In the genomic region with DNA sequence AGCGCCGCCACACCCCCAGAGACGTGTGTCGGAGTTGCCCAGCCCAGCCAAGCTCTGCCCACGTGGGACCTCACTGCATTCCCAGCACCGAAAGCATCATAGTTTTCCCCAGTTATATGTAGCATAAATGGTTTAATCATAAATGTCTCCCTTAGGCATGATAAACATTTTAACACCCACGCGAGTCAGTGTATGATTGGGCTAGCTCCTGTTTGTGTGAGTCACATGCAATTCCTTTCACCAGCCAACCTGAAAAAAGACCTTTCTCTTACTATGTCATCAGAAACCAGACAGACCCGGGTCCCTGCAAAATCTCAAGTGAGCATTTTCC, we compare ENCODE assay signal across 9 cellular contexts. TPM values are rescaled to one million over a fixed set of nuclear protein-coding genes. Genes with fewer than 3 reads are reported as not detected.
DNase-seq lines count a peak whose midpoint lies in the region; ATAC-seq lines count a peak whose summit lies in the region.
"Had no signal": no experiment of that assay in that cellular context is flagged by ENCODE, and none has a peak within 500 bp of the region (broad histone marks: within the 10 kb centered on the region; RNA-seq: fewer than 3 reads in every experiment).

No MANE protein-coding gene starts in this region.

- H3K9me3 Mint-ChIP-seq in activated naive CD4-positive, alpha-beta T cell treated with anti-CD3 and anti-CD28 coated beads for 36 hours, result no peaks in the 10 kb centered on the region

- H3K36me3 ChIP-seq in muscle layer of colon (ENCODE audit: insufficient read depth, low read length) (peaks cover 28% of the 10 kb centered on the region), urinary bladder (ENCODE audit: insufficient read depth) (peaks cover 9% of the 10 kb centered on the region)

- no peaks in the 10 kb centered on the region for H3K27me3 ChIP-seq in muscle layer of colon (ENCODE audit: control insufficient read depth in 1 of 2, insufficient read depth in 2 of 2, low read length in 2 of 2)
- H3K27me3 ChIP-seq: BLaER1 treated with 17β-estradiol and CSF1 and Interleukin-3, amounts not matched to agents 10 nM and 100 nM had no signal

- H3K9me3 ChIP-seq in muscle layer of colon (ENCODE audit: low read length), result no peaks in the 10 kb centered on the region
- H3K9me3 ChIP-seq: BLaER1 treated with 17β-estradiol and CSF1 and Interleukin-3, amounts not matched to agents 10 nM and 100 nM had no signal

- intact Hi-C loops in activated naive CD4-positive, alpha-beta T cell treated with anti-CD3 and anti-CD28 coated beads for 36 hours (cut with micrococcal nuclease), result no loop called here

- 53% methylated on average over 9 of the region's 9 CpGs for WGBS in urinary bladder

- H3K27ac ChIP-seq in muscle layer of colon (ENCODE audit: low read depth, low read length), result peak overlapping the region; percentile 32
- peak overlapping the region; percentile 46 for H3K27ac ChIP-seq in urinary bladder (ENCODE audit: low read depth)

- H3K27ac Mint-ChIP-seq in activated naive CD4-positive, alpha-beta T cell treated with anti-CD3 and anti-CD28 coated beads for 36 hours, result peak overlapping the region; percentile 81

- H3K4me1 Mint-ChIP-seq in activated naive CD4-positive, alpha-beta T cell treated with anti-CD3 and anti-CD28 coated beads for 36 hours (ENCODE audit: low read depth), result peaks cover 17% of the 10 kb centered on the region

- no peak overlapping the region for H3K9ac ChIP-seq in muscle layer of colon (ENCODE audit: low read length)

- ATAC-seq in GM21381 (IDR thresholded peaks at IDR 0.05; ENCODE audit: unreplicated experiment), result no peak
- ATAC-seq in HG02938 (IDR thresholded peaks at IDR 0.05; ENCODE audit: unreplicated experiment), result no peak

- H3K36me3 Mint-ChIP-seq in activated naive CD4-positive, alpha-beta T cell treated with anti-CD3 and anti-CD28 coated beads for 36 hours (ENCODE audit: low read depth), result peaks cover 5% of the 10 kb centered on the region

- H3K4me3 Mint-ChIP-seq in activated naive CD4-positive, alpha-beta T cell treated with anti-CD3 and anti-CD28 coated beads for 36 hours, result no peak overlapping the region

- H3K4me3 ChIP-seq in muscle layer of colon (ENCODE audit: low read depth in 1 of 2, low read length in 2 of 2) (no peak overlapping the region), urinary bladder (ENCODE audit: low read depth, low read length) (no peak overlapping the region)
- H3K4me3 ChIP-seq: BLaER1 treated with 17β-estradiol and CSF1 and Interleukin-3, amounts not matched to agents 10 nM and 100 nM had no signal

- DNase-seq in activated naive CD4-positive, alpha-beta T cell treated with anti-CD3 and anti-CD28 coated beads for 36 hours, result peak; percentile 26
- no peak for DNase-seq in activated naive CD4-positive, alpha-beta T cell (lab: John Stamatoyannopoulos, UW)
- peak; percentile 32 for DNase-seq in dermis blood vessel endothelial cell
- DNase-seq in C1 segment of cervical spinal cord (lab: John Stamatoyannopoulos, UW), result no peak

- CTCF ChIA-PET in activated naive CD4-positive, alpha-beta T cell treated with anti-CD3 and anti-CD28 coated beads for 36 hours (lab: Charles Lee), result interaction anchor here (1.3 to 7.1 kb wide), 2 partner anchors 9 to 91 kb away, joined by 8 to 138 read pairs; a partner anchor contains a TSS

- H3K4me1 ChIP-seq in muscle layer of colon (ENCODE audit: insufficient read depth, low read length) (peaks cover 21% of the 10 kb centered on the region), urinary bladder (ENCODE audit: insufficient read depth) (no peaks in the 10 kb centered on the region)

- H3K27me3 Mint-ChIP-seq in activated naive CD4-positive, alpha-beta T cell treated with anti-CD3 and anti-CD28 coated beads for 36 hours (ENCODE audit: low read depth), result no peaks in the 10 kb centered on the region

RNA-seq across cellular contexts. Expression of a gene that starts 9.2 kb away (rescaled TPM):
- 10 to 100 TPM; 59.3 to 66.2 TPM for total RNA-seq in activated naive CD4-positive, alpha-beta T cell treated with anti-CD3 and anti-CD28 coated beads for 36 hours
- total RNA-seq in dermis blood vessel endothelial cell (16.8 and 24.2 TPM in 2 replicates), urinary bladder (24.4 TPM)
- polyA plus RNA-seq in urinary bladder, result 39.3 TPM

RNA-seq across cellular contexts. Expression of a gene that starts 13.3 kb away (rescaled TPM):
- under 1 TPM; 0.30 to 0.45 TPM for total RNA-seq in activated naive CD4-positive, alpha-beta T cell treated with anti-CD3 and anti-CD28 coated beads for 36 hours
- total RNA-seq in dermis blood vessel endothelial cell (not detected in 2 replicates), urinary bladder (0.21 TPM)
- 0.47 TPM for polyA plus RNA-seq in urinary bladder

RNA-seq across cellular contexts. Expression of a gene that starts 32.6 kb away (rescaled TPM):
- not detected for total RNA-seq in activated naive CD4-positive, alpha-beta T cell treated with anti-CD3 and anti-CD28 coated beads for 36 hours
- under 0.01 TPM in 1 of 2 replicates, not detected in the other for total RNA-seq in dermis blood vessel endothelial cell
- not detected for total RNA-seq in urinary bladder
- 0.85 TPM for polyA plus RNA-seq in urinary bladder

RNA-seq across cellular contexts. Expression of a gene that starts 32.7 kb away (rescaled TPM):
- 1 to 10 TPM; 5.8 to 7.5 TPM for total RNA-seq in activated naive CD4-positive, alpha-beta T cell treated with anti-CD3 and anti-CD28 coated beads for 36 hours
- total RNA-seq in dermis blood vessel endothelial cell (28.2 and 32.0 TPM in 2 replicates), urinary bladder (32.7 TPM)
- 12.9 TPM for polyA plus RNA-seq in urinary bladder

Comparison
In these comparisons a context has a peak if more than half of its experiments do, and no peak if none do; other contexts are left out.
1. DNase-seq: peak in activated naive CD4-positive, alpha-beta T cell treated with anti-CD3 and anti-CD28 coated beads for 36 hours (single experiment) and dermis blood vessel endothelial cell (single experiment); none in activated naive CD4-positive, alpha-beta T cell (0 of 4) and C1 segment of cervical spinal cord (0 of 14).